ENCODE assay signal across 1 cellular context in genomic region chr21:38505654-38506523, GRCh38.
TF ChIP-seq lines count a peak whose summit lies in the region.

No MANE protein-coding gene starts in this region.

TF ChIP-seq in GM23338, 12 proteins besides CTCF, POLR2A, EP300 and RAD21 (continued from another document):
- no peak for TF ChIP-seq ZNF462 (CRISPR knock-in tag; IDR thresholded peaks at IDR 0.05)
- TF ChIP-seq REST (IDR thresholded peaks at IDR 0.05; ENCODE audit: unreplicated experiment), result no peak
- no peak for TF ChIP-seq EZH2 (IDR thresholded peaks at IDR 0.05; ENCODE audit: low read depth, unreplicated experiment)
- TF ChIP-seq CREB1 (CRISPR knock-in tag; IDR thresholded peaks at IDR 0.05; ENCODE audit: low read depth), result no peak
- no peak for TF ChIP-seq JUNB (IDR thresholded peaks at IDR 0.05; ENCODE audit: unreplicated experiment)
- TF ChIP-seq STAT1 (IDR thresholded peaks at IDR 0.05; ENCODE audit: unreplicated experiment), result no peak
- no peak for TF ChIP-seq NANOG (IDR thresholded peaks at IDR 0.05; ENCODE audit: borderline replicate concordance)
- no peak for TF ChIP-seq POLR2AphosphoS5 (IDR thresholded peaks at IDR 0.05; ENCODE audit: low read depth)
- no peak for TF ChIP-seq ZNF114 (CRISPR knock-in tag; IDR thresholded peaks at IDR 0.05)
